ENCODE assay signal across 8 cellular contexts in the genomic region with DNA sequence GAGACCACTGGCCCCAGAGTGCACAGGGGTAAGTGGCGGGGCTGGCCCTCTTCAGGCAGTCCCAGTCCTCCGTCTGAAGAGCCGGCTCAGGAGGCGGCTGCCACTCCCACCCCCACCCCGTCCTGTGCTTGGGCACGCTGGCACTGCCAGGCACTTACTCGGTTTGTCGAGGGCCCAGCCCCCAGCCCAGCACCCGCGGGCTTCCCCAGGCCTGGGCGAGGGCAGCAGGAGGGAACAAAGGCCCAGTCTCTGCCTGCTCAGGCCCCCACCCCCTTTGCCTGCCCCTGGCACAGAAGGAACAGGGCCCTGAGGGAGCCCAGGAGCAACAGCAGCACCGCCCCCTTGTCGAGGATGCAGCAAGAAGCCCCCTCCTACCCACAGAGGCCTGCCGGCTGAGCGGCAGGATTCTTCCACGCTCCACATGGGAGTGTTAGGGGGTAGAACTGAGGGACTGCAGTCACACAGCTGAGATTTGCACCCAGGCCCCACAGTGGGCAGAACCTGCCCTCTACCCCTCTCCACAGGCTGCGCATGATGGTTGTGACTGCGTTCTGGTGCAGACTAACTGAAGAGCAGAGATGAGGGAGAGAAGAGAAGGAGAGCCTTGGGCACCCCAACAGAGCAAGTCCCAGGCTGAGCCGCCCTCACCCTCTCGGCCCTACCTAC. TPM values are rescaled to one million over a fixed set of nuclear protein-coding genes. Genes with fewer than 3 reads are reported as not detected.
DNase-seq lines count a peak whose midpoint lies in the region; ATAC-seq and TF ChIP-seq lines count a peak whose summit lies in the region.
"Had no signal": no experiment of that assay in that cellular context is flagged by ENCODE, and none has a peak within 500 bp of the region (broad histone marks: within the 10 kb centered on the region; RNA-seq: fewer than 3 reads in every experiment).

No MANE protein-coding gene starts in this region.

- H3K4me1 ChIP-seq in esophagus (ENCODE audit: control insufficient read depth in 2 of 2, insufficient read depth in 2 of 2, low read length in 1 of 2) (peaks cover 5 to 60% of the 10 kb centered on the region in 2 donors), mucosa of stomach (ENCODE audit: control insufficient read depth, insufficient read depth, low read length) (peaks cover 39% of the 10 kb centered on the region), uterus (peaks cover 0 to 12% of the 10 kb centered on the region in 2 donors), adrenal gland (replicated peaks in 1 of 2) (peaks cover 26 to 44% of the 10 kb centered on the region in 2 donors)

- H3K9me3 Mint-ChIP-seq in activated T-helper 2 cell treated with anti-CD3 and anti-CD28 coated beads, Interferon-gamma antibody, Interleukin-2, Interleukin-4, amounts not matched to agents 10 μg/mL and 5 μg/mL and 100 μg/mL, durations not matched to agents 14 hours and 24 hours and 36 hours, result no peaks in the 10 kb centered on the region

- peak overlapping the region; percentile 58 for H3K9ac ChIP-seq in mucosa of stomach (ENCODE audit: low read length)

- intact Hi-C loops in uterus (cut with DNase I; ENCODE audit: low total_unique reads) (no loop called here), adrenal gland (cut with DNase I) (no loop called here)
- intact Hi-C loops in activated T-helper 2 cell treated with anti-CD3 and anti-CD28 coated beads, Interferon-gamma antibody, Interleukin-2, Interleukin-4, amounts not matched to agents 10 μg/mL and 5 μg/mL and 100 μg/mL, durations not matched to agents 14 hours and 24 hours and 36 hours (cut with micrococcal nuclease), result no loop called here

- TF ChIP-seq POLR2A in uterus (IDR thresholded peaks at IDR 0.05) (no peak), adrenal gland (IDR thresholded peaks at IDR 0.05) (no peak)

- H3K9me3 ChIP-seq in esophagus (ENCODE audit: control insufficient read depth in 2 of 2, insufficient read depth in 1 of 2, low read depth in 1 of 2, low read length in 1 of 2) (no peaks in the 10 kb centered on the region), mucosa of stomach (ENCODE audit: control insufficient read depth, low read length) (no peaks in the 10 kb centered on the region), uterus (no peaks in the 10 kb centered on the region), adrenal gland (replicated peaks in 1 of 3) (no peaks in the 10 kb centered on the region)

- 45 to 47% methylated on average over 20 of the region's 20 CpGs for WGBS in esophagus, 2 donors
- WGBS in adrenal gland, 4 donors, result 79 to 92% (median 84%) methylated on average over 7 to 20 of the region's 20 CpGs

- TF ChIP-seq CTCF in uterus (IDR thresholded peaks at IDR 0.05) (no peak), adrenal gland (IDR thresholded peaks at IDR 0.05) (no peak)

- peak; percentile 42 for DNase-seq in RKO (ENCODE audit: low spot score)
- DNase-seq in uterus, result no peak
- DNase-seq in adrenal gland, result no peak
- no peak for DNase-seq in activated T-helper 2 cell treated with anti-CD3 and anti-CD28 coated beads, Interferon-gamma antibody, Interleukin-2, Interleukin-4, amounts not matched to agents 10 μg/mL and 5 μg/mL and 100 μg/mL, durations not matched to agents 14 hours and 24 hours and 36 hours (ENCODE audit: low spot score)
- DNase-seq: NCI-H1417 treated with DMSO at 0.1 percent for 48 hours had no signal

- no peak overlapping the region for H3K4me3 Mint-ChIP-seq in activated T-helper 2 cell treated with anti-CD3 and anti-CD28 coated beads, Interferon-gamma antibody, Interleukin-2, Interleukin-4, amounts not matched to agents 10 μg/mL and 5 μg/mL and 100 μg/mL, durations not matched to agents 14 hours and 24 hours and 36 hours (ENCODE audit: low read depth)

- H3K36me3 ChIP-seq in esophagus (ENCODE audit: control insufficient read depth in 2 of 2, insufficient read depth in 2 of 2, low read length in 1 of 2) (peaks cover 4 to 32% of the 10 kb centered on the region in 2 donors), mucosa of stomach (ENCODE audit: control insufficient read depth, insufficient read depth, low read length) (peaks cover 8% of the 10 kb centered on the region), uterus (no peaks in the 10 kb centered on the region), adrenal gland (replicated peaks in 1 of 2) (peaks cover 0 to 39% of the 10 kb centered on the region in 2 donors)

- H3K27me3 ChIP-seq in esophagus (ENCODE audit: control insufficient read depth in 1 of 2, insufficient read depth in 2 of 2, low read length in 2 of 2) (no peaks in the 10 kb centered on the region), mucosa of stomach (ENCODE audit: control insufficient read depth, insufficient read depth, low read length) (no peaks in the 10 kb centered on the region), uterus (no peaks in the 10 kb centered on the region), adrenal gland (no peaks in the 10 kb centered on the region)

- H3K4me1 Mint-ChIP-seq in activated T-helper 2 cell treated with anti-CD3 and anti-CD28 coated beads, Interferon-gamma antibody, Interleukin-2, Interleukin-4, amounts not matched to agents 10 μg/mL and 5 μg/mL and 100 μg/mL, durations not matched to agents 14 hours and 24 hours and 36 hours (ENCODE audit: low read depth), result peaks cover 7% of the 10 kb centered on the region

- H3K27ac ChIP-seq in esophagus (ENCODE audit: low read depth in 2 of 2, low read length in 1 of 2) (peak overlapping the region; percentile 84 to 93), uterus (peak overlapping the region; percentile 33 to 38), adrenal gland (peak overlapping the region in 2 of 5 donors; percentile 47 to 77)

- ATAC-seq in GM18517 (IDR thresholded peaks at IDR 0.05; ENCODE audit: unreplicated experiment), result no peak

- no peaks in the 10 kb centered on the region for H3K27me3 Mint-ChIP-seq in activated T-helper 2 cell treated with anti-CD3 and anti-CD28 coated beads, Interferon-gamma antibody, Interleukin-2, Interleukin-4, amounts not matched to agents 10 μg/mL and 5 μg/mL and 100 μg/mL, durations not matched to agents 14 hours and 24 hours and 36 hours (ENCODE audit: low read depth)

- H3K27ac Mint-ChIP-seq in activated T-helper 2 cell treated with anti-CD3 and anti-CD28 coated beads, Interferon-gamma antibody, Interleukin-2, Interleukin-4, amounts not matched to agents 10 μg/mL and 5 μg/mL and 100 μg/mL, durations not matched to agents 14 hours and 24 hours and 36 hours, result no peak overlapping the region

- peaks cover 36% of the 10 kb centered on the region for H3K36me3 Mint-ChIP-seq in activated T-helper 2 cell treated with anti-CD3 and anti-CD28 coated beads, Interferon-gamma antibody, Interleukin-2, Interleukin-4, amounts not matched to agents 10 μg/mL and 5 μg/mL and 100 μg/mL, durations not matched to agents 14 hours and 24 hours and 36 hours (ENCODE audit: low read depth)

- H3K4me3 ChIP-seq in esophagus (ENCODE audit: low read depth in 1 of 2, low read length in 2 of 2), result no peak overlapping the region
- H3K4me3 ChIP-seq in mucosa of stomach (ENCODE audit: low read length), result no peak overlapping the region
- no peak overlapping the region for H3K4me3 ChIP-seq in uterus
- H3K4me3 ChIP-seq in adrenal gland, result no peak overlapping the region

RNA-seq across cellular contexts. Expression of a gene that starts 8.9 kb away (rescaled TPM):
- polyA plus RNA-seq in esophagus (10 to 100 TPM; 18.2 to 35.2 TPM), adrenal gland (10 to 100 TPM in 1 of 3 donors, 1 to 10 TPM in 2; 5.7 to 10.0 (median 7.7) TPM)
- total RNA-seq in uterus (10 to 100 TPM in 3 of 4 donors, 1 to 10 TPM in 1; 5.6 to 39.1 (median 12.3) TPM), adrenal gland (10 to 100 TPM; 11.6 to 35.0 (median 16.5) TPM)
- 29.0 and 30.3 TPM in 2 replicates for total RNA-seq in activated T-helper 2 cell treated with anti-CD3 and anti-CD28 coated beads, Interferon-gamma antibody, Interleukin-2, Interleukin-4, amounts not matched to agents 10 μg/mL and 5 μg/mL and 100 μg/mL, durations not matched to agents 14 hours and 24 hours and 36 hours

RNA-seq across cellular contexts. Expression of a gene that starts 51.7 kb away (rescaled TPM):
- polyA plus RNA-seq in esophagus (1,000 to 10,000 TPM; 2,351 to 2,556 TPM), adrenal gland (1,000 to 10,000 TPM in 2 of 3 donors, 100 to 1,000 TPM in 1; 947 to 3,421 (median 2,326) TPM)
- total RNA-seq in uterus (1,000 to 10,000 TPM in 3 of 4 donors, 100 to 1,000 TPM in 1; 696 to 2,362 (median 1,238) TPM), adrenal gland (1,000 to 10,000 TPM; 1,018 to 1,982 (median 1,315) TPM)
- 1,666 and 1,693 TPM in 2 replicates for total RNA-seq in activated T-helper 2 cell treated with anti-CD3 and anti-CD28 coated beads, Interferon-gamma antibody, Interleukin-2, Interleukin-4, amounts not matched to agents 10 μg/mL and 5 μg/mL and 100 μg/mL, durations not matched to agents 14 hours and 24 hours and 36 hours
